ENCODE assay signal across 12 cellular contexts in genomic region chr4:150224896-150225591, GRCh38.
DNase-seq lines count a peak whose midpoint lies in the region; FAIRE-seq and TF ChIP-seq lines count a peak whose summit lies in the region.
"Had no signal": no experiment of that assay in that cellular context is flagged by ENCODE, and none has a peak within 500 bp of the region (broad histone marks: within the 10 kb centered on the region; RNA-seq: fewer than 3 reads in every experiment).

No MANE protein-coding gene starts in this region.

- peaks cover 9% of the 10 kb centered on the region for H3K36me3 Mint-ChIP-seq in osteocyte (ENCODE audit: unreplicated experiment)
- no peaks in the 10 kb centered on the region for H3K36me3 Mint-ChIP-seq in activated CD4-positive, alpha-beta memory T cell treated with anti-CD3 and anti-CD28 coated beads for 36 hours
- H3K36me3 Mint-ChIP-seq: stimulated activated effector memory CD8-positive, alpha-beta T cell treated with anti-CD3 and anti-CD28 coated beads, Interleukin-12 subunit alpha, Interleukin-12 subunit beta, amount 100 ng/mL, for 72 hours had no signal

- POLR2A ChIA-PET in activated CD4-positive, alpha-beta memory T cell treated with anti-CD3 and anti-CD28 coated beads for 36 hours (lab: Charles Lee), result no interaction called here

- H3K27ac Mint-ChIP-seq in osteocyte (ENCODE audit: unreplicated experiment), result peak overlapping the region; percentile 95
- no peak overlapping the region for H3K27ac Mint-ChIP-seq in activated CD4-positive, alpha-beta memory T cell treated with anti-CD3 and anti-CD28 coated beads for 36 hours
- H3K27ac Mint-ChIP-seq: stimulated activated effector memory CD8-positive, alpha-beta T cell treated with anti-CD3 and anti-CD28 coated beads, Interleukin-12 subunit alpha, Interleukin-12 subunit beta, amount 100 ng/mL, for 72 hours had no signal

- no peak for TF ChIP-seq CTCF in osteocyte (IDR thresholded peaks at IDR 0.05)

- H3K4me3 Mint-ChIP-seq in osteocyte (ENCODE audit: unreplicated experiment), result peak overlapping the region; percentile 45
- no peak overlapping the region for H3K4me3 Mint-ChIP-seq in activated CD4-positive, alpha-beta memory T cell treated with anti-CD3 and anti-CD28 coated beads for 36 hours
- H3K4me3 Mint-ChIP-seq: brain; stimulated activated effector memory CD8-positive, alpha-beta T cell treated with anti-CD3 and anti-CD28 coated beads, Interleukin-12 subunit alpha, Interleukin-12 subunit beta, amount 100 ng/mL, for 72 hours had no signal

- intact Hi-C loops in activated CD4-positive, alpha-beta memory T cell treated with anti-CD3 and anti-CD28 coated beads for 36 hours (cut with micrococcal nuclease), result no loop called here

- H3K9me3 Mint-ChIP-seq in osteocyte (ENCODE audit: unreplicated experiment), result no peaks in the 10 kb centered on the region
- no peaks in the 10 kb centered on the region for H3K9me3 Mint-ChIP-seq in activated CD4-positive, alpha-beta memory T cell treated with anti-CD3 and anti-CD28 coated beads for 36 hours
- H3K9me3 Mint-ChIP-seq: stimulated activated effector memory CD8-positive, alpha-beta T cell treated with anti-CD3 and anti-CD28 coated beads, Interleukin-12 subunit alpha, Interleukin-12 subunit beta, amount 100 ng/mL, for 72 hours had no signal

- FAIRE-seq in RCC 7860 (lab: Jason Lieb, UNC), result peak; percentile 90

- peaks cover 42% of the 10 kb centered on the region for H3K4me1 Mint-ChIP-seq in osteocyte (ENCODE audit: unreplicated experiment)
- no peaks in the 10 kb centered on the region for H3K4me1 Mint-ChIP-seq in activated CD4-positive, alpha-beta memory T cell treated with anti-CD3 and anti-CD28 coated beads for 36 hours (ENCODE audit: low read depth)
- H3K4me1 Mint-ChIP-seq: stimulated activated effector memory CD8-positive, alpha-beta T cell treated with anti-CD3 and anti-CD28 coated beads, Interleukin-12 subunit alpha, Interleukin-12 subunit beta, amount 100 ng/mL, for 72 hours had no signal

- peak; percentile 97 for DNase-seq in GM04503 (ENCODE audit: low read depth)
- peak; percentile 90 for DNase-seq in RCC 7860 (ENCODE audit: low spot score)
- peak; percentile 95 for DNase-seq in fibroblast of gingiva (ENCODE audit: low read depth)
- DNase-seq in osteocyte (ENCODE audit: extremely low spot score, unreplicated experiment), result no peak
- DNase-seq in NOMO-1 treated with dmso at 0.1 percent for 144 hours (lab: John Stamatoyannopoulos, UW; ENCODE audit: unreplicated experiment), result no peak
- DNase-seq in activated CD4-positive, alpha-beta memory T cell treated with anti-CD3 and anti-CD28 coated beads for 36 hours, result no peak
- no peak for DNase-seq in SIG-M5 (lab: John Stamatoyannopoulos, UW)
- DNase-seq in SW 1271 (lab: John Stamatoyannopoulos, UW), result no peak
- DNase-seq: NCI-H1092, NCI-H774 had no signal

- no peaks in the 10 kb centered on the region for H3K27me3 Mint-ChIP-seq in osteocyte (ENCODE audit: unreplicated experiment)
- peaks cover 4% of the 10 kb centered on the region for H3K27me3 Mint-ChIP-seq in activated CD4-positive, alpha-beta memory T cell treated with anti-CD3 and anti-CD28 coated beads for 36 hours
- H3K27me3 Mint-ChIP-seq: brain had no signal

- CTCF ChIA-PET in activated CD4-positive, alpha-beta memory T cell treated with anti-CD3 and anti-CD28 coated beads for 36 hours (lab: Charles Lee), result no interaction called here

Comparison
In these comparisons a context has a peak if more than half of its experiments do, and no peak if none do; other contexts are left out.
1. DNase-seq: peak in GM04503 (single experiment), RCC 7860 (single experiment) and fibroblast of gingiva (single experiment); none in osteocyte (single experiment), NOMO-1 treated with dmso at 0.1 percent for 144 hours (single experiment), activated CD4-positive, alpha-beta memory T cell treated with anti-CD3 and anti-CD28 coated beads for 36 hours (single experiment), SIG-M5 (single experiment) and SW 1271 (0 of 2).